8 cellular contexts compared by ENCODE assay signal in the genomic region with DNA sequence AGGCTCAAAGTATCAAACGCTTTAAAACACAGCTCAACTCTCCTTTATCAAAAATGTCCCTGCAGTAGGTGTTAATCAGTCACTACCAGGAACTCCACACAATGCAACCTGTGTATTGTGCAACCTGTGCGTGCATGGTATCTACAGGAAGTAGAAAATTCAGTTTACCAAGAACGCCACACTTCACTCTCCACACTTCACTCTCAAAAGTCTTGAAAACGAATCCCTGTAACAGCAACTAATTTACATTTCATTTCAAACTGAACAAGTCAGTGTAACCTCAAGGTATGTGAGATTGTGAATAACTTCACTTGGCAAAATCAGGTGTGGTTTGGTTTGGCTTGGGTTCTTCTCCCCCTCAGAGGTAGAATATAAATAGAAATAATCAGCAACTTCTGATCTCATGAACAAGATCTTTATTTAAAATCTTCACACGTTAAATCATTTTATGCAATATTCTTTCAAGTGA. TPM values are rescaled to one million over a fixed set of nuclear protein-coding genes. Genes with fewer than 3 reads are reported as not detected.
DNase-seq lines count a peak whose midpoint lies in the region; FAIRE-seq and TF ChIP-seq lines count a peak whose summit lies in the region.

No MANE protein-coding gene starts in this region.

- no peaks in the 10 kb centered on the region for H3K9me3 Mint-ChIP-seq in neural crest cell

- H3K4me3 Mint-ChIP-seq in neural crest cell: peak overlapping the region; percentile 89

- no peaks in the 10 kb centered on the region for H3K27me3 Mint-ChIP-seq in neural crest cell (ENCODE audit: low read depth)

- TF ChIP-seq CTCF in neural crest cell (conservative IDR thresholded peaks at IDR 0.05): no peak

- FAIRE-seq in GM19239 (lab: Jason Lieb, UNC): peak; percentile 90

- H3K36me3 Mint-ChIP-seq in neural crest cell (ENCODE audit: low read depth): no peaks in the 10 kb centered on the region

- H3K4me1 Mint-ChIP-seq in neural crest cell: peaks cover 30% of the 10 kb centered on the region

- no peak overlapping the region for H3K27ac Mint-ChIP-seq in neural crest cell (ENCODE audit: unreplicated experiment)

- DNase-seq in AML-193 (lab: John Stamatoyannopoulos, UW) (peak; percentile 68 to 79), GM19239 (ENCODE audit: insufficient read length, low spot score) (no peak), NCI-H2029 treated with DMSO at 0.1 percent for 48 hours (lab: John Stamatoyannopoulos, UW) (peak; percentile 43), neural crest cell (ENCODE audit: low read depth, low spot score) (no peak), UCSD-AML1 (lab: John Stamatoyannopoulos, UW; ENCODE audit: unreplicated experiment) (no peak), NCI-H82 treated with DMSO at 0.1 percent for 48 hours (lab: John Stamatoyannopoulos, UW; ENCODE audit: unreplicated experiment) (no peak), Ammon's horn (ENCODE audit: low spot score) (no peak)
- peak; percentile 27 for DNase-seq in central memory CD4-positive, alpha-beta T cell

RNA-seq across cellular contexts. Expression of gene RALGAPA2, which starts 1.6 kb away (rescaled TPM):
- total RNA-seq in neural crest cell: 29.3 and 29.4 TPM in 2 replicates

Comparison
In these comparisons a context has a peak if more than half of its experiments do, and no peak if none do; other contexts are left out.
1. DNase-seq: peak in AML-193 (2 of 2), NCI-H2029 treated with DMSO at 0.1 percent for 48 hours (single experiment) and central memory CD4-positive, alpha-beta T cell (single experiment); none in GM19239 (single experiment), neural crest cell (single experiment), UCSD-AML1 (single experiment), NCI-H82 treated with DMSO at 0.1 percent for 48 hours (single experiment) and Ammon's horn (single experiment).